1 cellular context compared by ENCODE assay signal in genomic region chr2:181952413-181953226, GRCh38.
TF ChIP-seq lines count a peak whose summit lies in the region.

No MANE protein-coding gene starts in this region.

TF ChIP-seq in GM23338, 12 proteins besides CTCF, POLR2A, EP300 and RAD21 (continued from another document):
- TF ChIP-seq ZNF462 (CRISPR knock-in tag; IDR thresholded peaks at IDR 0.05) (no peak), POLR2AphosphoS5 (IDR thresholded peaks at IDR 0.05; ENCODE audit: low read depth) (no peak), REST (IDR thresholded peaks at IDR 0.05; ENCODE audit: unreplicated experiment) (no peak), EZH2 (IDR thresholded peaks at IDR 0.05; ENCODE audit: low read depth, unreplicated experiment) (no peak), CREB1 (CRISPR knock-in tag; IDR thresholded peaks at IDR 0.05; ENCODE audit: low read depth) (no peak), ZNF114 (CRISPR knock-in tag; IDR thresholded peaks at IDR 0.05) (no peak)
